Comparison of ENCODE assay signal across 8 cellular contexts in genomic region chr10:69413221-69413865, GRCh38. TPM values are rescaled to one million over a fixed set of nuclear protein-coding genes. Genes with fewer than 3 reads are reported as not detected.
DNase-seq lines count a peak whose midpoint lies in the region; ATAC-seq and TF ChIP-seq lines count a peak whose summit lies in the region.

No MANE protein-coding gene starts in this region.

- TF ChIP-seq CTCF in nephron progenitor cell (IDR thresholded peaks at IDR 0.05): peak; percentile 64

- DNase-seq in NCI-H2196 (lab: John Stamatoyannopoulos, UW; ENCODE audit: unreplicated experiment) (peak; percentile 21), NCI-H2196 treated with DMSO at 0.1 percent for 48 hours (lab: John Stamatoyannopoulos, UW; ENCODE audit: unreplicated experiment) (no peak), NCI-H1105 (lab: John Stamatoyannopoulos, UW) (peak; percentile 32), fibroblast of the conjunctiva (ENCODE audit: low read depth) (peak; percentile 53), nephron progenitor cell (peak; percentile 58), GOT3 (lab: John Stamatoyannopoulos, UW) (no peak)
- DNase-seq in activated CD4-positive, alpha-beta T cell treated with anti-CD3 and anti-CD28 coated beads, Interleukin-2, amount 10 ng/mL, durations not matched to agents 24 days and 14 days: peak; percentile 76

- no peaks in the 10 kb centered on the region for H3K36me3 Mint-ChIP-seq in activated CD4-positive, alpha-beta T cell treated with anti-CD3 and anti-CD28 coated beads, Interleukin-2, amount 10 ng/mL, durations not matched to agents 24 days and 14 days (ENCODE audit: low read depth)
- H3K36me3 Mint-ChIP-seq in nephron progenitor cell (ENCODE audit: low read depth): no peaks in the 10 kb centered on the region

- H3K4me3 Mint-ChIP-seq in activated CD4-positive, alpha-beta T cell treated with anti-CD3 and anti-CD28 coated beads, Interleukin-2, amount 10 ng/mL, durations not matched to agents 24 days and 14 days: no peak overlapping the region
- no peak overlapping the region for H3K4me3 Mint-ChIP-seq in nephron progenitor cell

- no peak overlapping the region for H3K27ac Mint-ChIP-seq in activated CD4-positive, alpha-beta T cell treated with anti-CD3 and anti-CD28 coated beads, Interleukin-2, amount 10 ng/mL, durations not matched to agents 24 days and 14 days
- H3K27ac Mint-ChIP-seq in nephron progenitor cell: no peak overlapping the region

- intact Hi-C loops in activated CD4-positive, alpha-beta T cell treated with anti-CD3 and anti-CD28 coated beads, Interleukin-2, amount 10 ng/mL, durations not matched to agents 24 days and 14 days (cut with micrococcal nuclease): no loop called here

- H3K9me3 Mint-ChIP-seq in activated CD4-positive, alpha-beta T cell treated with anti-CD3 and anti-CD28 coated beads, Interleukin-2, amount 10 ng/mL, durations not matched to agents 24 days and 14 days: no peaks in the 10 kb centered on the region
- H3K9me3 Mint-ChIP-seq in nephron progenitor cell: no peaks in the 10 kb centered on the region

- no peak for ATAC-seq in GM21381 (IDR thresholded peaks at IDR 0.05; ENCODE audit: unreplicated experiment)

- no peaks in the 10 kb centered on the region for H3K27me3 Mint-ChIP-seq in activated CD4-positive, alpha-beta T cell treated with anti-CD3 and anti-CD28 coated beads, Interleukin-2, amount 10 ng/mL, durations not matched to agents 24 days and 14 days
- peaks cover 13% of the 10 kb centered on the region for H3K27me3 Mint-ChIP-seq in nephron progenitor cell (ENCODE audit: low read depth, poor library complexity)

- H3K4me1 Mint-ChIP-seq in activated CD4-positive, alpha-beta T cell treated with anti-CD3 and anti-CD28 coated beads, Interleukin-2, amount 10 ng/mL, durations not matched to agents 24 days and 14 days: peaks cover 10% of the 10 kb centered on the region
- H3K4me1 Mint-ChIP-seq in nephron progenitor cell: peaks cover 26% of the 10 kb centered on the region

RNA-seq across cellular contexts. Expression of gene TACR2, which starts 3.4 kb away (rescaled TPM):
- not detected in 2 replicates for total RNA-seq in activated CD4-positive, alpha-beta T cell treated with anti-CD3 and anti-CD28 coated beads, Interleukin-2, amount 10 ng/mL, durations not matched to agents 24 days and 14 days

RNA-seq across cellular contexts. Expression of gene TSPAN15, which starts 37.9 kb away (rescaled TPM):
- total RNA-seq in activated CD4-positive, alpha-beta T cell treated with anti-CD3 and anti-CD28 coated beads, Interleukin-2, amount 10 ng/mL, durations not matched to agents 24 days and 14 days: 1.6 and 1.9 TPM in 2 replicates

Comparison
In these comparisons a context has a peak if more than half of its experiments do, and no peak if none do; other contexts are left out.
1. DNase-seq: peak in NCI-H2196 (single experiment), NCI-H1105 (single experiment), activated CD4-positive, alpha-beta T cell treated with anti-CD3 and anti-CD28 coated beads, Interleukin-2, amount 10 ng/mL, durations not matched to agents 24 days and 14 days (single experiment), fibroblast of the conjunctiva (single experiment) and nephron progenitor cell (single experiment); none in NCI-H2196 treated with DMSO at 0.1 percent for 48 hours (single experiment) and GOT3 (single experiment).